ENCODE assay signal across 8 cellular contexts in the genomic region with DNA sequence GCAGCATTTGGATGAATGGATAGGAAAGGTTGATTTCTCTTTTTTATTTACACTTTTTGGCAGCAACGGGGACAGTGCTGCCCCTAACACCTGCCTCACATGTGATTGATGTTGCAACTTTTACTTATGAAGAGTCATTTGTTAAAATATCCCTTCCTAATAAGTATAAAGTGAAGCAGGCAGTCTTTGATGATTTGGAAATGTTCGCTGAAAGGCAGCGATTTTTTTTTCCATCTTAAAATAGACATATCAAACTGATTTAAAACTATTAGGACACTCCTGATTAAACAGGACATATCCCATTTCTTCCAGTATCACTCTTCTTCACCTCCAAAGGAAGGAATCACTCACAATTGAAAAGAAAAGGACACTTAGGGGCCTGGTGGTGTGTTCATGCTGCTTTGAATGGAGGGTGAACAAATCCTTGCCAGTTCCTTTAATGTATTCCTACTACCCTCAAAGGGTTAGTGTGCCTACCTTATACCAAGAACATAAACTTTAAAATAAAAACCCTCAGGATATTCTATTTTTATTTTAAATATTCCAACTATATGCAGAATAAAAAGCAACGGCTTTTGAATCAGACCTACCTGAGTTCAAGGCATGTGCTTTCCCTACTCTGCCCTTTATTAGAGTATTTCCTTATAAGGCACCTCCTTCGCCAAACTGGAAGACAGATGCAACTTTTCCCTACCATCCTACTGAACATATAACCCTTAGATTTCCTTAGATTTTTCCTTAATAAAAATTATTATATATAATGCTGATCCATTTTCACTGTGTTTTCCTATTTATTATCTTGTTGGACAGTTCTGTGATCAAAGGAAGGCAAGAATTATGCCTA. TPM values are rescaled to one million over a fixed set of nuclear protein-coding genes. Genes with fewer than 3 reads are reported as not detected.
A peak's percentile ranks its signal among the peaks of the same experiment; 100 is the strongest.
DNase-seq lines count a peak whose midpoint lies in the region; ATAC-seq and TF ChIP-seq lines count a peak whose summit lies in the region.

No MANE protein-coding gene starts in this region.

- H3K4me3 ChIP-seq in foreskin fibroblast (ENCODE audit: low read depth in 1 of 2, low read length in 2 of 2), result peak overlapping the region; percentile 53 to 98
- peak overlapping the region; percentile 81 for H3K4me3 ChIP-seq in skeletal muscle cell (ENCODE audit: low read depth, low read length)

- no peaks in the 10 kb centered on the region for H3K9me3 Mint-ChIP-seq in activated T-cell treated with anti-CD3 and anti-CD28 coated beads, Interleukin-2, amount 50 U/mL, for 72 hours

- no peak overlapping the region for H3K4me3 Mint-ChIP-seq in activated T-cell treated with anti-CD3 and anti-CD28 coated beads, Interleukin-2, amount 50 U/mL, for 72 hours

- no peak for TF ChIP-seq CTCF in foreskin fibroblast (IDR thresholded peaks at IDR 0.05; ENCODE audit: low read depth, low read length)

- H3K4me1 Mint-ChIP-seq in activated T-cell treated with anti-CD3 and anti-CD28 coated beads, Interleukin-2, amount 50 U/mL, for 72 hours (ENCODE audit: low read depth), result peaks cover 53% of the 10 kb centered on the region

- DNase-seq in OCI-M1 (lab: John Stamatoyannopoulos, UW), result peak; percentile 60
- DNase-seq in foreskin fibroblast, result peak in 1 of 2 donors; percentile 33
- DNase-seq in skeletal muscle cell (ENCODE audit: low read depth), result no peak
- no peak for DNase-seq in activated T-cell treated with anti-CD3 and anti-CD28 coated beads, Interleukin-2, amount 50 U/mL, for 72 hours
- DNase-seq in NCI-H526 treated with DMSO at 0.1 percent for 48 hours (lab: John Stamatoyannopoulos, UW), result no peak
- no peak for DNase-seq in AG08395 (ENCODE audit: low spot score)

- peaks cover 0 to 6% of the 10 kb centered on the region in 2 donors for H3K36me3 Mint-ChIP-seq in activated T-cell treated with anti-CD3 and anti-CD28 coated beads, Interleukin-2, amount 50 U/mL, for 72 hours (ENCODE audit: insufficient read depth in 2 of 2)

- peak; percentile 0 for ATAC-seq in GM21737 (IDR thresholded peaks at IDR 0.05; ENCODE audit: unreplicated experiment)
- no peak for ATAC-seq in activated T-cell treated with anti-CD3 and anti-CD28 coated beads, Interleukin-2, amount 50 U/mL, for 72 hours (replicated peaks in 1 of 2)
- ATAC-seq in HG03159 (IDR thresholded peaks at IDR 0.05; ENCODE audit: unreplicated experiment), result no peak

- H3K27me3 Mint-ChIP-seq in activated T-cell treated with anti-CD3 and anti-CD28 coated beads, Interleukin-2, amount 50 U/mL, for 72 hours (ENCODE audit: low read depth), result no peaks in the 10 kb centered on the region

- no peak overlapping the region for H3K27ac Mint-ChIP-seq in activated T-cell treated with anti-CD3 and anti-CD28 coated beads, Interleukin-2, amount 50 U/mL, for 72 hours

RNA-seq across cellular contexts. Expression of gene ADK, which starts 1.1 kb away (rescaled TPM):
- 10 to 100 TPM; 56.2 to 60.0 TPM for total RNA-seq in activated T-cell treated with anti-CD3 and anti-CD28 coated beads, Interleukin-2, amount 50 U/mL, for 72 hours

RNA-seq across cellular contexts. Expression of gene AP3M1, which starts 1.5 kb away (rescaled TPM):
- 10 to 100 TPM; 49.2 to 50.4 TPM for total RNA-seq in activated T-cell treated with anti-CD3 and anti-CD28 coated beads, Interleukin-2, amount 50 U/mL, for 72 hours
